In the genomic region with DNA sequence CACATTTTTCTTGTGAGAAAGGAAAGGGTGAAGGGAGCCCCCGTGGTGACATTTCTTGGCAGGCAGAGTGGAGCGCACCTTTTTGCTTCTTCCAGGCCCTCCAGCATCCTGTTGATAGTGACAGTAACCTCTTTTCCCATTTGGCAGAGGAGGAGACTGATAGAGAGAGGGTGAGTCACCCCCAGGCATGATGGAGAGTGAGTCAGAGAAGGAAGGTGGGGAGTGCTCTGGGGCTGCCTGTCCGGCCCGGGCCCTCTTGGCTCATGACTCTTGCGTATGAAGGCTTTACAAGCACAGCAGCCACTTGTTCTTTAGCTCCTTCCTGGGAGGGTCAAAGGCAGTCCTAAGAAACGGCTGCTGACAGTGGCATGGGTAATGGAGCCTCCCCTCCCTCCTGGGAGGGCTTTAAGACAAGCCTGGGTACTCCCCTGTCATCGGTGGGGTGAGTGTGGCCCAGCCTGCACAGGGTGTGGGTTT, we compare ENCODE assay signal across 1 cellular context.
TF ChIP-seq lines count a peak whose summit lies in the region.

No MANE protein-coding gene starts in this region.

TF ChIP-seq in endothelial cell of umbilical vein, 7 proteins besides CTCF, POLR2A, EP300 and RAD21:
- TF ChIP-seq POLR2AphosphoS5 (IDR thresholded peaks at IDR 0.05; ENCODE audit: insufficient read depth, low read depth, low read length) (peak; percentile 53), JUN (IDR thresholded peaks at IDR 0.05; ENCODE audit: borderline replicate concordance, insufficient read depth, insufficient read length, low read depth) (peak; percentile 95), FOS (IDR thresholded peaks at IDR 0.05; ENCODE audit: borderline replicate concordance, insufficient read depth, low read length) (peak; percentile 99), MYC (IDR thresholded peaks at IDR 0.05; ENCODE audit: low read depth, low read length) (no peak), EZH2 (IDR thresholded peaks at IDR 0.05; ENCODE audit: borderline replicate concordance, low read depth, low read length, severe bottlenecking) (no peak), GATA2 (IDR thresholded peaks at IDR 0.05; ENCODE audit: insufficient read depth, insufficient read length, low read depth, low read length) (peak; percentile 50)
- TF ChIP-seq, protein P1, sequence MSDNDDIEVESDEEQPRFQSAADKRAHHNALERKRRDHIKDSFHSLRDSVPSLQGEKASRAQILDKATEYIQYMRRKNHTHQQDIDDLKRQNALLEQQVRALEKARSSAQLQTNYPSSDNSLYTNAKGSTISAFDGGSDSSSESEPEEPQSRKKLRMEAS (IDR thresholded peaks at IDR 0.05; ENCODE audit: insufficient read depth, insufficient read length): no peak
